ENCODE assay signal across 8 cellular contexts in the genomic region with DNA sequence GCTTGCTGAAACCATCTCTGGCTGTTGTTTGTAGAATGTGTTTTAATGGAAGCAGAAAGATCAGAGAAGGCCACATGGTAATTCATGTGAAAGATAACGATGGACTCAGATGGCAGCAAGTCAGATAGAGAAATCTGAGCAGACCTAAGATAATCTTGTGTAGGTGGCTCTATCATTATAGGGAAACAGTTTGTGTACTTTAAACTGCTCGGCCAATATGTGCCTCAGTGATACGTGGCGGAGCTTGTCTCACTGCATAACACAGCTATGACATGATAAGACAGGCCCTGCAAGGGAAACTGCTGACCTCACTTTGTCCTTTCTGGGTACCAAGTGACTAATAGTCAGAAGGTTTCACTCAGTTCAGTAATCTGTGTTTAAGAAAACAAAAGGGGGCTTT. TPM values are rescaled to one million over a fixed set of nuclear protein-coding genes. Genes with fewer than 3 reads are reported as not detected.
DNase-seq lines count a peak whose midpoint lies in the region; ATAC-seq, FAIRE-seq and TF ChIP-seq lines count a peak whose summit lies in the region.
"Had no signal": no experiment of that assay in that cellular context is flagged by ENCODE, and none has a peak within 500 bp of the region (broad histone marks: within the 10 kb centered on the region; RNA-seq: fewer than 3 reads in every experiment).

No MANE protein-coding gene starts in this region.

- dilution Hi-C loops in endothelial cell of umbilical vein (cut with MboI; ENCODE audit: extremely low pct_ligation_motif_present, low sequenced_read_pairs) = no loop called here

- peak overlapping the region; percentile 53 for H3K27ac Mint-ChIP-seq in type B pancreatic cell
- H3K27ac Mint-ChIP-seq in glutamatergic neuron (ENCODE audit: unreplicated experiment) = no peak overlapping the region

- H3K4me1 ChIP-seq in endothelial cell of umbilical vein (ENCODE audit: control insufficient read depth, extremely low read depth, insufficient read depth, low read length) = no peaks in the 10 kb centered on the region

- H3K27me3 Mint-ChIP-seq in type B pancreatic cell = no peaks in the 10 kb centered on the region
- no peaks in the 10 kb centered on the region for H3K27me3 Mint-ChIP-seq in glutamatergic neuron (ENCODE audit: unreplicated experiment)

- ATAC-seq in GM19351 (IDR thresholded peaks at IDR 0.05; ENCODE audit: unreplicated experiment) (peak; percentile 79), HG03354 (IDR thresholded peaks at IDR 0.05; ENCODE audit: poor library complexity, severe bottlenecking, unreplicated experiment) (peak; percentile 78)

- no TSS peak for BruUV-seq in endothelial cell of umbilical vein (replicated peaks; lab: Mats Ljungman, UMichigan)

- no peak overlapping the region for H2AFZ ChIP-seq in endothelial cell of umbilical vein (ENCODE audit: low read depth, low read length)

- FAIRE-seq in endothelial cell of umbilical vein (lab: Jason Lieb, UNC) = no peak

- H3K4me1 Mint-ChIP-seq in type B pancreatic cell (ENCODE audit: unreplicated experiment) (peaks cover 13% of the 10 kb centered on the region), glutamatergic neuron (ENCODE audit: low read depth, unreplicated experiment) (no peaks in the 10 kb centered on the region)

- no peaks in the 10 kb centered on the region for H3K79me2 ChIP-seq in endothelial cell of umbilical vein (ENCODE audit: control insufficient read depth, insufficient read depth, low read length)

- H3K9ac ChIP-seq in endothelial cell of umbilical vein (replicated peaks; ENCODE audit: extremely low read depth, insufficient read depth, low read length) = no peak overlapping the region

- H4K20me1 ChIP-seq in endothelial cell of umbilical vein (replicated peaks; ENCODE audit: control insufficient read depth, extremely low read depth, insufficient read depth, low read length) = no peaks in the 10 kb centered on the region

- intact Hi-C loops in endothelial cell of umbilical vein (cut with micrococcal nuclease) = no loop called here

- no peaks in the 10 kb centered on the region for H3K9me3 ChIP-seq in endothelial cell of umbilical vein (replicated peaks; ENCODE audit: control insufficient read depth, insufficient read depth, low read length)

- POLR2A ChIA-PET in endothelial cell of umbilical vein (lab: Charles Lee) = no interaction called here

- H3K27me3 ChIP-seq in endothelial cell of umbilical vein (ENCODE audit: control insufficient read depth in 2 of 2, insufficient read depth in 2 of 2, low read length in 2 of 2) = no peaks in the 10 kb centered on the region

- DNase-seq in endothelial cell of umbilical vein (ENCODE audit: low read depth, low spot score) (peak; percentile 21), type B pancreatic cell (ENCODE audit: extremely low spot score, unreplicated experiment) (no peak), NK-92 (lab: John Stamatoyannopoulos, UW; ENCODE audit: unreplicated experiment) (no peak), glutamatergic neuron (no peak), activated gamma-delta T cell (lab: John Stamatoyannopoulos, UW) (no peak)
- DNase-seq: H7 had no signal

- no peak overlapping the region for H3K4me2 ChIP-seq in endothelial cell of umbilical vein (ENCODE audit: insufficient read depth, low read length)

- no peak overlapping the region for H3K4me3 Mint-ChIP-seq in type B pancreatic cell
- no peak overlapping the region for H3K4me3 Mint-ChIP-seq in glutamatergic neuron (ENCODE audit: unreplicated experiment)

- TF ChIP-seq POLR2A in endothelial cell of umbilical vein (IDR thresholded peaks at IDR 0.05; ENCODE audit: low read depth, low read length) = no peak

- CTCF ChIA-PET in endothelial cell of umbilical vein (lab: Charles Lee) = no interaction called here

- H3K9me1 ChIP-seq in endothelial cell of umbilical vein (replicated peaks; ENCODE audit: control insufficient read depth, extremely low read depth, insufficient read depth, low read length) = no peaks in the 10 kb centered on the region

- H3K36me3 Mint-ChIP-seq in type B pancreatic cell (no peaks in the 10 kb centered on the region), glutamatergic neuron (ENCODE audit: unreplicated experiment) (no peaks in the 10 kb centered on the region)

- H3K27ac ChIP-seq in endothelial cell of umbilical vein (ENCODE audit: insufficient read depth, low read depth, low read length) = no peak overlapping the region

- no peaks in the 10 kb centered on the region for H3K36me3 ChIP-seq in endothelial cell of umbilical vein (ENCODE audit: control insufficient read depth in 2 of 2, extremely low read depth in 1 of 2, insufficient read depth in 2 of 2, low read length in 2 of 2)

- TF ChIP-seq CTCF in endothelial cell of umbilical vein (IDR thresholded peaks at IDR 0.05; ENCODE audit: extremely low read depth in 1 of 2, insufficient read depth in 1 of 2, low read depth in 1 of 2, low read length in 2 of 2) = no peak
- TF ChIP-seq CTCF in type B pancreatic cell (conservative IDR thresholded peaks at IDR 0.05) = no peak
- TF ChIP-seq CTCF in glutamatergic neuron (IDR thresholded peaks at IDR 0.05; ENCODE audit: partially characterized antibody, unreplicated experiment) = no peak

- H3K9me3 Mint-ChIP-seq in type B pancreatic cell (no peaks in the 10 kb centered on the region), glutamatergic neuron (ENCODE audit: unreplicated experiment) (no peaks in the 10 kb centered on the region)

- H3K4me3 ChIP-seq in endothelial cell of umbilical vein (replicated peaks in 1 of 3; ENCODE audit: insufficient read depth in 1 of 3, low read depth in 1 of 3, low read length in 3 of 3) = no peak overlapping the region

TF ChIP-seq in endothelial cell of umbilical vein, 7 proteins besides CTCF, POLR2A, EP300 and RAD21:
- TF ChIP-seq JUN (IDR thresholded peaks at IDR 0.05; ENCODE audit: borderline replicate concordance, insufficient read depth, insufficient read length, low read depth) (no peak), MYC (IDR thresholded peaks at IDR 0.05; ENCODE audit: low read depth, low read length) (no peak), MAX (IDR thresholded peaks at IDR 0.05; ENCODE audit: insufficient read depth, insufficient read length) (no peak), FOS (IDR thresholded peaks at IDR 0.05; ENCODE audit: borderline replicate concordance, insufficient read depth, low read length) (no peak), GATA2 (IDR thresholded peaks at IDR 0.05; ENCODE audit: insufficient read depth, insufficient read length, low read depth, low read length) (no peak), POLR2AphosphoS5 (IDR thresholded peaks at IDR 0.05; ENCODE audit: insufficient read depth, low read depth, low read length) (no peak), EZH2 (IDR thresholded peaks at IDR 0.05; ENCODE audit: borderline replicate concordance, low read depth, low read length, severe bottlenecking) (no peak)

RNA-seq across cellular contexts. Expression of gene MME, which starts 51.0 kb away (rescaled TPM):
- 8.4 and 10.5 TPM in 2 replicates for total RNA-seq in endothelial cell of umbilical vein
- 5.6 and 6.0 TPM in 2 replicates for polyA plus RNA-seq in endothelial cell of umbilical vein
- 6.0 and 6.5 TPM in 2 replicates for polyA plus RNA-seq in endothelial cell of umbilical vein (2011; cell fraction: cytosol; rRNA removed)
- polyA plus RNA-seq in endothelial cell of umbilical vein (2011; cell fraction: nucleus; rRNA removed) = 4.1 and 5.7 TPM in 2 replicates
- 6.3 and 13.5 TPM in 2 replicates for polyA plus RNA-seq in endothelial cell of umbilical vein (2012)
- polyA minus RNA-seq in endothelial cell of umbilical vein = 15.3 and 17.2 TPM in 2 replicates
- not detected for polyA minus RNA-seq in endothelial cell of umbilical vein (2011; cell fraction: cytosol; rRNA and poly(A)+ RNA removed)
- polyA minus RNA-seq in endothelial cell of umbilical vein (2011; cell fraction: nucleus; rRNA and poly(A)+ RNA removed) = 9.5 and 14.7 TPM in 2 replicates
- total RNA-seq in type B pancreatic cell (ENCODE audit: low replicate concordance) = 50.3 and 65.8 TPM in 2 replicates
- total RNA-seq in glutamatergic neuron (ENCODE audit: unreplicated experiment) = 6.6 TPM
